In genomic region chr10:14833106-14833505, GRCh38 we compare ENCODE assay signal across 30 cellular contexts. TPM values are rescaled to one million over a fixed set of nuclear protein-coding genes. Genes with fewer than 3 reads are reported as not detected.
"Had no signal": no experiment of that assay in that cellular context is flagged by ENCODE, and none has a peak within 500 bp of the region (broad histone marks: within the 10 kb centered on the region; RNA-seq: fewer than 3 reads in every experiment).

No MANE protein-coding gene starts in this region.

- H3K4me1 ChIP-seq: colonic mucosa, foreskin keratinocyte had no signal

- ATAC-seq: effector memory CD8-positive, alpha-beta T cell; esophagus mucosa; foreskin keratinocyte; gastrocnemius medialis; gastroesophageal sphincter; heart left ventricle; heart right ventricle had no signal

- H3K36me3 ChIP-seq: colonic mucosa had no signal

- DNase-seq: colonic mucosa; cortex of kidney; dermis blood vessel endothelial cell; dorsolateral prefrontal cortex; effector CD4-positive, alpha-beta T cell; effector CD8-positive, alpha-beta T cell; effector memory CD4-positive, alpha-beta T cell; effector memory CD8-positive, alpha-beta T cell; endodermal cell; erythroblast; esophagus squamous epithelium; foreskin fibroblast; foreskin keratinocyte; foreskin melanocyte; gastrocnemius medialis; glutamatergic neuron; head of caudate nucleus; heart left ventricle; heart right ventricle had no signal

- H3K27ac Mint-ChIP-seq: dendritic cell treated with granulocyte-macrophage colony-stimulating factor and Interleukin-4, amounts not matched to agents 40 ng/mL and 50 ng/mL, for 4 days; effector memory CD8-positive, alpha-beta T cell; endodermal cell had no signal

- H3K4me3 ChIP-seq: colonic mucosa, coronary artery, dorsolateral prefrontal cortex, esophagus squamous epithelium, gastrocnemius medialis, gastroesophageal sphincter, heart left ventricle, heart right ventricle had no signal

- H3K9me3 ChIP-seq: colonic mucosa, esophagus squamous epithelium, gastrocnemius medialis, gastroesophageal sphincter, heart left ventricle, heart right ventricle had no signal

- H3K27me3 Mint-ChIP-seq: dendritic cell treated with granulocyte-macrophage colony-stimulating factor and Interleukin-4, amounts not matched to agents 40 ng/mL and 50 ng/mL, for 4 days; effector memory CD8-positive, alpha-beta T cell had no signal

- FAIRE-seq: colon, endometrium, endothelial cell of umbilical vein, frontal cortex had no signal

- H3K9me3 Mint-ChIP-seq: dendritic cell treated with granulocyte-macrophage colony-stimulating factor and Interleukin-4, amounts not matched to agents 40 ng/mL and 50 ng/mL, for 4 days; effector memory CD8-positive, alpha-beta T cell; endodermal cell had no signal

- H3K27ac ChIP-seq: colonic mucosa, coronary artery, dorsolateral prefrontal cortex, epithelial cell of prostate, esophagus squamous epithelium, foreskin keratinocyte, gastroesophageal sphincter, heart left ventricle, heart right ventricle had no signal

- H3K27me3 ChIP-seq: colonic mucosa, dorsolateral prefrontal cortex, esophagus squamous epithelium, foreskin keratinocyte, gastrocnemius medialis, gastroesophageal sphincter, heart left ventricle, heart right ventricle had no signal

- H3K4me3 Mint-ChIP-seq: dendritic cell treated with granulocyte-macrophage colony-stimulating factor and Interleukin-4, amounts not matched to agents 40 ng/mL and 50 ng/mL, for 4 days; effector memory CD8-positive, alpha-beta T cell; endodermal cell had no signal

RNA-seq across cellular contexts. Expression of gene CDNF, which starts 4.7 kb away (rescaled TPM):
- total RNA-seq: epithelial cell of proximal tubule, glomerular endothelial cell had no signal
